Comparison of ENCODE assay signal across 18 cellular contexts in the genomic region with DNA sequence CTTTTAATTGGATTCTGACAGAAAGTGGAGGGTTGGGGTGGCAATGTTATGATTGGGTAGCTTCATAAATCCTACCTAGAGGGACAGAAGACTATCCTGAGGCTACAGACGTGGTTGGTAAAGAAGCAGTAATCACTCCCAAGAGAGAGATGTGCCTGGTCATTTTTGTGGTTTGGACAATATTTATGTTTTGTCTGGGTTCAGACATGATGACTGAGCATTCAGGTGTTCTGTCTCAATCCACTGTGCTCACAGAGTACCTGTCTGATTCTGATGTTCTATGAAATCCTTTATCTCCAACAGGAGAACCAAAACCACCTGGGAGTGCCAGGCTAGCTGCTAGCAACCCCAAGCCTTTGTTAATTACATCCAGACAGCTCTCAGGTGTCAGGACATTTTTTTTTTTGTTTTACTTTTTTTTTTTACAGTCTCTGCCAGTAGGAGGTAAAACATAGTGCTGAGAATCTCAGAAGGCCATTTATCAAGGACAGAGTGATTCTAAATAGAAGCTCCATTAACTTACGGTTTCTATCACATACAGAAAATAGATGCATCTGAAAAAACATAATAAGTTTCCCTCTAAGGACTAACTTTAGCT. TPM values are rescaled to one million over a fixed set of nuclear protein-coding genes. Genes with fewer than 3 reads are reported as not detected.
DNase-seq lines count a peak whose midpoint lies in the region; ATAC-seq and TF ChIP-seq lines count a peak whose summit lies in the region.
"Had no signal": no experiment of that assay in that cellular context is flagged by ENCODE, and none has a peak within 500 bp of the region (broad histone marks: within the 10 kb centered on the region; RNA-seq: fewer than 3 reads in every experiment).

No MANE protein-coding gene starts in this region.

- ATAC-seq in activated CD8-positive, alpha-beta T cell treated with anti-CD3 and anti-CD28 coated beads for 36 hours, result no peak
- no peak for ATAC-seq in HG03139 (IDR thresholded peaks at IDR 0.05; ENCODE audit: unreplicated experiment)

- CTCF ChIA-PET in mammary epithelial cell (lab: Charles Lee; ENCODE audit: low non-redundant PET), result interaction anchor here (0.7 kb wide), 1 partner anchor 12 kb away, joined by 3 read pairs; no protein-coding TSS in a partner anchor
- CTCF ChIA-PET in activated CD8-positive, alpha-beta T cell treated with anti-CD3 and anti-CD28 coated beads for 36 hours (lab: Charles Lee), result interaction anchor here (0.9 kb wide), 1 partner anchor 152 kb away, joined by 3 read pairs; no protein-coding TSS in a partner anchor

- no peak overlapping the region for H3K27ac Mint-ChIP-seq in activated CD8-positive, alpha-beta T cell treated with anti-CD3 and anti-CD28 coated beads for 36 hours

- no peak for TF ChIP-seq CTCF in mammary epithelial cell (conservative IDR thresholded peaks at IDR 0.05 in 1 of 2, IDR thresholded peaks at IDR 0.05 in 1 of 2; ENCODE audit: extremely low read depth in 1 of 2, insufficient read depth in 1 of 2, low read depth in 1 of 2, low read length in 2 of 2)
- TF ChIP-seq CTCF in breast epithelium (IDR thresholded peaks at IDR 0.05), result no peak
- TF ChIP-seq CTCF in MM.1S (IDR thresholded peaks at IDR 0.05; ENCODE audit: low read length), result no peak
- no peak for TF ChIP-seq CTCF in epithelial cell of esophagus (IDR thresholded peaks at IDR 0.05; ENCODE audit: insufficient read depth, low read depth, low read length, missing control alignments)
- no peak for TF ChIP-seq CTCF in activated CD8-positive, alpha-beta T cell treated with anti-CD3 and anti-CD28 coated beads for 36 hours (IDR thresholded peaks at IDR 0.05)
- no peak for TF ChIP-seq CTCF in transverse colon (IDR thresholded peaks at IDR 0.05)

- H3K4me1 ChIP-seq in mammary epithelial cell (ENCODE audit: insufficient read depth, low read length) (no peaks in the 10 kb centered on the region), breast epithelium (no peaks in the 10 kb centered on the region), MM.1S (ENCODE audit: low read length) (no peaks in the 10 kb centered on the region), transverse colon (no peaks in the 10 kb centered on the region)

- H3K9me3 ChIP-seq in mammary epithelial cell (replicated peaks; ENCODE audit: insufficient read depth, low read length) (no peaks in the 10 kb centered on the region), breast epithelium (no peaks in the 10 kb centered on the region), MM.1S (replicated peaks; ENCODE audit: insufficient read depth, low read length) (no peaks in the 10 kb centered on the region), transverse colon (no peaks in the 10 kb centered on the region)

- in situ Hi-C loops in mammary epithelial cell (cut with MboI; ENCODE audit: low sequenced_read_pairs in 2 of 2), result no loop called here
- in situ Hi-C loops in transverse colon (cut with MboI; ENCODE audit: low pct_ligation_motif_present in 1 of 4, low pct_unique_long_range_greater_than_20kb in 1 of 4, low sequenced_read_pairs in 3 of 4), result loop anchor here in 2 of 4 donors (5.0 kb wide), 1 partner anchor 107 kb away; the partner anchor contains the start of gene HLA-DQA2 (in 2 of the 2)

- 48% methylated on average over 2 of the region's 2 CpGs for WGBS in mammary epithelial cell (ENCODE audit: low coverage, missing lambda C conversion rate)
- 32 to 83% methylated on average over 1 to 2 of the region's 2 CpGs for WGBS in transverse colon (ENCODE audit: low coverage in 1 of 2), 2 donors

- BruUV-seq in mammary epithelial cell (replicated peaks; lab: Mats Ljungman, UMichigan), result no TSS peak

- H3K27ac ChIP-seq in mammary epithelial cell (ENCODE audit: insufficient read depth, low read depth, low read length), result no peak overlapping the region
- no peak overlapping the region for H3K27ac ChIP-seq in breast epithelium
- H3K27ac ChIP-seq in MM.1S (ENCODE audit: low read length), result no peak overlapping the region
- H3K27ac ChIP-seq in transverse colon, result no peak overlapping the region
- H3K27ac ChIP-seq: BLaER1 treated with 17β-estradiol and CSF1 and Interleukin-3, amounts not matched to agents 10 nM and 100 nM had no signal

- H3K9ac ChIP-seq in mammary epithelial cell (ENCODE audit: insufficient read depth, low read length) (no peak overlapping the region), MM.1S (ENCODE audit: low read length) (no peak overlapping the region)
- H3K9ac ChIP-seq: BLaER1 treated with 17β-estradiol and CSF1 and Interleukin-3, amounts not matched to agents 10 nM and 100 nM had no signal

- H3K36me3 ChIP-seq in mammary epithelial cell (ENCODE audit: insufficient read depth, low read length) (no peaks in the 10 kb centered on the region), breast epithelium (no peaks in the 10 kb centered on the region), MM.1S (replicated peaks; ENCODE audit: insufficient read depth, low read length) (no peaks in the 10 kb centered on the region), transverse colon (no peaks in the 10 kb centered on the region)
- H3K36me3 ChIP-seq: BLaER1 treated with 17β-estradiol and CSF1 and Interleukin-3, amounts not matched to agents 10 nM and 100 nM had no signal

- no peak overlapping the region for H3K4me3 Mint-ChIP-seq in activated CD8-positive, alpha-beta T cell treated with anti-CD3 and anti-CD28 coated beads for 36 hours

- TF ChIP-seq POLR2A in breast epithelium (IDR thresholded peaks at IDR 0.05) (no peak), transverse colon (IDR thresholded peaks at IDR 0.05) (no peak)

- no peak overlapping the region for H2AFZ ChIP-seq in mammary epithelial cell (ENCODE audit: low read depth, low read length)
- no peak overlapping the region for H2AFZ ChIP-seq in MM.1S (ENCODE audit: low read length)

- DNase-seq in mammary epithelial cell (peak; percentile 78), breast epithelium (ENCODE audit: low spot score in 2 of 2) (no peak), MM.1S (peak; percentile 7), epithelial cell of esophagus (ENCODE audit: low read depth) (peak; percentile 11), LoVo (ENCODE audit: low spot score) (no peak), transverse colon (no peak)
- DNase-seq in activated CD8-positive, alpha-beta T cell treated with anti-CD3 and anti-CD28 coated beads for 36 hours, result no peak
- DNase-seq: 8988T, COR-L47, H7, NCI-H1930, NCI-H2171, NCI-H774, SIG-M5 had no signal

- H3K9me2 ChIP-seq in MM.1S (replicated peaks; ENCODE audit: insufficient read depth, low read length), result no peaks in the 10 kb centered on the region

- no peak overlapping the region for H3K4me2 ChIP-seq in mammary epithelial cell (ENCODE audit: insufficient read depth, low read depth, low read length)
- no peak overlapping the region for H3K4me2 ChIP-seq in MM.1S (ENCODE audit: low read depth, low read length)
- H3K4me2 ChIP-seq: BLaER1 treated with 17β-estradiol and CSF1 and Interleukin-3, amounts not matched to agents 10 nM and 100 nM had no signal

- H3F3A ChIP-seq in MM.1S (ENCODE audit: insufficient read depth, low read length), result no peaks in the 10 kb centered on the region

- H3K4me3 ChIP-seq in mammary epithelial cell (replicated peaks in 1 of 3; ENCODE audit: insufficient read depth in 1 of 3, low read depth in 2 of 3, low read length in 3 of 3) (no peak overlapping the region), breast epithelium (no peak overlapping the region), MM.1S (ENCODE audit: low read length) (no peak overlapping the region), epithelial cell of esophagus (ENCODE audit: low read length) (no peak overlapping the region), transverse colon (no peak overlapping the region)
- H3K4me3 ChIP-seq: BLaER1 treated with 17β-estradiol and CSF1 and Interleukin-3, amounts not matched to agents 10 nM and 100 nM had no signal

- H4K20me1 ChIP-seq in mammary epithelial cell (ENCODE audit: insufficient read depth, low read length) (no peaks in the 10 kb centered on the region), MM.1S (ENCODE audit: insufficient read depth, low read length) (no peaks in the 10 kb centered on the region)
- H4K20me1 ChIP-seq: BLaER1 treated with 17β-estradiol and CSF1 and Interleukin-3, amounts not matched to agents 10 nM and 100 nM had no signal

- H3K79me2 ChIP-seq in mammary epithelial cell (ENCODE audit: insufficient read depth, low read length) (no peaks in the 10 kb centered on the region), MM.1S (ENCODE audit: low read length) (no peaks in the 10 kb centered on the region)

- peaks cover 13% of the 10 kb centered on the region for H3K27me3 Mint-ChIP-seq in activated CD8-positive, alpha-beta T cell treated with anti-CD3 and anti-CD28 coated beads for 36 hours

- H3K4me1 Mint-ChIP-seq in activated CD8-positive, alpha-beta T cell treated with anti-CD3 and anti-CD28 coated beads for 36 hours (ENCODE audit: low read depth), result peaks cover 7% of the 10 kb centered on the region

- H3K27me3 ChIP-seq in mammary epithelial cell (ENCODE audit: insufficient read depth, low read length), result peaks cover 6% of the 10 kb centered on the region
- no peaks in the 10 kb centered on the region for H3K27me3 ChIP-seq in breast epithelium
- H3K27me3 ChIP-seq in MM.1S (replicated peaks; ENCODE audit: insufficient read depth, low read length), result no peaks in the 10 kb centered on the region
- no peaks in the 10 kb centered on the region for H3K27me3 ChIP-seq in transverse colon
- H3K27me3 ChIP-seq: BLaER1 treated with 17β-estradiol and CSF1 and Interleukin-3, amounts not matched to agents 10 nM and 100 nM had no signal

- dilution Hi-C loops in mammary epithelial cell (cut with HindIII; ENCODE audit: low sequenced_read_pairs), result no loop called here

- H3K36me3 Mint-ChIP-seq in activated CD8-positive, alpha-beta T cell treated with anti-CD3 and anti-CD28 coated beads for 36 hours (ENCODE audit: low read depth), result no peaks in the 10 kb centered on the region

- H3K9me3 Mint-ChIP-seq in activated CD8-positive, alpha-beta T cell treated with anti-CD3 and anti-CD28 coated beads for 36 hours, result no peaks in the 10 kb centered on the region

- POLR2A ChIA-PET in activated CD8-positive, alpha-beta T cell treated with anti-CD3 and anti-CD28 coated beads for 36 hours (lab: Charles Lee), result interaction anchor here (0.8 kb wide), 1 partner anchor 10 kb away, joined by 3 read pairs; no protein-coding TSS in a partner anchor

- TF ChIP-seq EP300 in transverse colon (IDR thresholded peaks at IDR 0.05; ENCODE audit: low read depth), result no peak

- intact Hi-C loops in mammary epithelial cell (cut with micrococcal nuclease), result no loop called here
- intact Hi-C loops in breast epithelium (cut with DNase I; ENCODE audit: low total_unique reads), result no loop called here
- intact Hi-C loops in activated CD8-positive, alpha-beta T cell treated with anti-CD3 and anti-CD28 coated beads for 36 hours (cut with micrococcal nuclease), result no loop called here
- intact Hi-C loops in transverse colon (cut with DNase I; ENCODE audit: low total_unique reads), result no loop called here

RNA-seq across cellular contexts. Expression of gene HLA-DQA1, which starts 1.6 kb away (rescaled TPM):
- total RNA-seq in mammary epithelial cell (not detected), breast epithelium (10 to 100 TPM in 2 of 3 donors, 1 to 10 TPM in 1; 1.6 to 19.2 (median 15.0) TPM), transverse colon (1 to 10 TPM in 2 of 4 donors, under 1 TPM in 1, not detected in 1; 0.41 to 4.5 (median 3.2) TPM)
- polyA plus RNA-seq in mammary epithelial cell, result not detected
- not detected for polyA minus RNA-seq in mammary epithelial cell
- total RNA-seq in activated CD8-positive, alpha-beta T cell treated with anti-CD3 and anti-CD28 coated beads for 36 hours, result 1 to 10 TPM; 3.4 to 3.9 TPM
- total RNA-seq: H7, NCI-H460, RPMI7951 had no signal

RNA-seq across cellular contexts. Expression of gene HLA-DQB1, which starts 30.8 kb away (rescaled TPM):
- 10 to 100 TPM in 1 of 2 donors, under 1 TPM in 1; 0.17 to 10.7 TPM for total RNA-seq in mammary epithelial cell
- 0.23 TPM for polyA plus RNA-seq in mammary epithelial cell
- polyA minus RNA-seq in mammary epithelial cell, result not detected
- total RNA-seq in breast epithelium, result 1 to 10 TPM; 1.3 to 7.2 (median 5.4) TPM
- total RNA-seq in activated CD8-positive, alpha-beta T cell treated with anti-CD3 and anti-CD28 coated beads for 36 hours, result 1 to 10 TPM; 5.3 to 6.9 TPM
- 1 to 10 TPM in 2 of 4 donors, under 1 TPM in 1, not detected in 1; 0.14 to 1.9 (median 1.1) TPM for total RNA-seq in transverse colon
- total RNA-seq: RPMI7951 had no signal

RNA-seq across cellular contexts. Expression of gene HLA-DRB1, which starts 46.0 kb away (rescaled TPM):
- total RNA-seq in mammary epithelial cell, result under 1 TPM; 0.24 to 0.83 TPM
- 0.37 TPM for polyA plus RNA-seq in mammary epithelial cell
- polyA minus RNA-seq in mammary epithelial cell, result not detected
- 10 to 100 TPM; 28.2 to 90.3 (median 44.2) TPM for total RNA-seq in breast epithelium
- total RNA-seq in activated CD8-positive, alpha-beta T cell treated with anti-CD3 and anti-CD28 coated beads for 36 hours, result 10 to 100 TPM; 21.8 to 22.7 TPM
- 10 to 100 TPM in 3 of 4 donors, 1 to 10 TPM in 1; 7.9 to 23.8 (median 12.6) TPM for total RNA-seq in transverse colon

Comparison
In these comparisons a context has a peak if more than half of its experiments do, and no peak if none do; other contexts are left out.
1. DNase-seq: peak in mammary epithelial cell (single experiment), MM.1S (single experiment) and epithelial cell of esophagus (single experiment); none in breast epithelium (0 of 2), LoVo (single experiment), activated CD8-positive, alpha-beta T cell treated with anti-CD3 and anti-CD28 coated beads for 36 hours (single experiment) and transverse colon (single experiment).
2. RNA of gene HLA-DRB1, which starts 46.0 kb away (total RNA-seq): 28.2 to 90.3 TPM in breast epithelium, 21.8 to 22.7 TPM in activated CD8-positive, alpha-beta T cell treated with anti-CD3 and anti-CD28 coated beads for 36 hours and 7.9 to 23.8 TPM in transverse colon; 0.24 to 0.83 TPM in mammary epithelial cell; every median in the first group is over 4 times any median in the second.